Comparison of ENCODE assay signal across 13 cellular contexts in the genomic region with DNA sequence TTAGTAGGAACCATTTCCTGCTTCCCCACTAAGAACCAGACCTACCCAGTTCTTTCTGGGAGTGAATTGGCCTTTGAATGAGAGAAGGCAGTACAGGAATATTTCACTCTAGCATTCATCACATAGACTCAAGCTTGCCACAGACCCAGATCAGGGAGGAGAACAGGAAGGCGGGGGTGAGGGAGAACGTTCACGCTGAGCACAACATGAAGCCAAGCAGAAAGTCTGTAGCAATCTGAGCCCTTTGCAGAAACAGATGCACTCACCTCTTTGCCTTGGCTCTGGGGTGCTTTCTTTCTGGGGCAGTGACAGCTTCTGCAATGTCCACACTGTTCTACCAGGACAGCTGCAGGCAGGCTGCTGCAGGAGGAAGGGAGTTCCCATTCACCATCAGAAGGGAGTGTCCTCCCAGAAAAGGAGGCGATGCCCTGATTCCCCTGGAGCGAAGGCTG. TPM values are rescaled to one million over a fixed set of nuclear protein-coding genes. Genes with fewer than 3 reads are reported as not detected.
DNase-seq lines count a peak whose midpoint lies in the region; ATAC-seq, FAIRE-seq and TF ChIP-seq lines count a peak whose summit lies in the region.
"Had no signal": no experiment of that assay in that cellular context is flagged by ENCODE, and none has a peak within 500 bp of the region (broad histone marks: within the 10 kb centered on the region; RNA-seq: fewer than 3 reads in every experiment).

No MANE protein-coding gene starts in this region.

- intact Hi-C loops in pancreas (cut with DNase I): loop anchor here in 2 of 3 donors (5.0 kb wide), 2 partner anchors 40 to 45 kb away; no protein-coding TSS in a partner anchor

- TF ChIP-seq CTCF in fibroblast of mammary gland (conservative IDR thresholded peaks at IDR 0.05; ENCODE audit: control insufficient read depth, insufficient read depth, low read depth, low read length) (no peak), pancreas (IDR thresholded peaks at IDR 0.05) (no peak)

- peak; percentile 15 for DNase-seq in AG08395 (ENCODE audit: low spot score)
- DNase-seq in fibroblast of mammary gland (ENCODE audit: low read depth): peak; percentile 82
- no peak for DNase-seq in pancreas
- no peak for DNase-seq in HK-2 (ENCODE audit: unreplicated experiment)
- DNase-seq in DMS79 (lab: John Stamatoyannopoulos, UW): no peak
- DNase-seq: NCI-H446; stimulated activated CD4-positive, alpha-beta T cell treated with anti-CD3 and anti-CD28 coated beads, Interleukin-2, amount 100 ng/mL, for 24 hours; T-cell had no signal

- no peaks in the 10 kb centered on the region for H3K36me3 ChIP-seq in pancreas

- peak in 3 of 4 donors; percentile 26 to 33 (median 28) for ATAC-seq in pancreas
- no peak for ATAC-seq in HG02623 (IDR thresholded peaks at IDR 0.05; ENCODE audit: unreplicated experiment)
- no peak for ATAC-seq in GM18870 (IDR thresholded peaks at IDR 0.05; ENCODE audit: unreplicated experiment)
- ATAC-seq: GM12878, T-cell had no signal

- H3K27me3 ChIP-seq in pancreas: no peaks in the 10 kb centered on the region

- no peak overlapping the region for H3K27ac ChIP-seq in pancreas
- H3K27ac ChIP-seq: HL-60 had no signal

- no peaks in the 10 kb centered on the region for H3K9me3 ChIP-seq in pancreas

- 78 to 83% methylated on average over 5 of the region's 5 CpGs for WGBS in pancreas, 2 donors

- no peak for FAIRE-seq in pancreas (lab: Jason Lieb, UNC)
- FAIRE-seq: GM12878 had no signal

- H3K4me1 ChIP-seq in pancreas: peaks cover 0 to 8% (median 0%) of the 10 kb centered on the region in 3 donors

- no peak overlapping the region for H3K4me3 ChIP-seq in fibroblast of mammary gland (ENCODE audit: control insufficient read depth, low read depth, low read length)
- no peak overlapping the region for H3K4me3 ChIP-seq in pancreas
- H3K4me3 ChIP-seq: GM12878 had no signal

TF ChIP-seq in PFSK-1, 5 proteins besides CTCF, POLR2A, EP300 and RAD21:
- TF ChIP-seq TAF1 (IDR thresholded peaks at IDR 0.05; ENCODE audit: borderline replicate concordance, insufficient read depth, low read length) (peak; percentile 59; the same call in 1 of the 2 replicates), SIN3A (IDR thresholded peaks at IDR 0.05; ENCODE audit: borderline replicate concordance, insufficient read depth, low read length) (0 out of 2 replicates have a peak, but pooled peaks have one; percentile 72), FOXP2 (optimal IDR thresholded peaks at IDR 0.05; ENCODE audit: borderline replicate concordance, extremely low read depth, extremely low read length, insufficient read depth) (no peak)

RNA-seq across cellular contexts. Expression of a gene that starts 11.5 kb away (rescaled TPM):
- 1.3 TPM for polyA plus RNA-seq in PFSK-1 (2012; ENCODE audit: insufficient read length, low read depth)
- total RNA-seq in pancreas: under 1 TPM; 0.03 to 0.90 (median 0.24) TPM
- under 1 TPM; 0.42 to 0.73 TPM for polyA plus RNA-seq in pancreas
- total RNA-seq: GM12878, T-cell had no signal
- polyA plus RNA-seq: GM12878 had no signal

Comparison
In these comparisons a context has a peak if more than half of its experiments do, and no peak if none do; other contexts are left out.
1. DNase-seq: peak in AG08395 (single experiment) and fibroblast of mammary gland (single experiment); none in pancreas (0 of 6), HK-2 (single experiment) and DMS79 (single experiment).
2. ATAC-seq: peak in pancreas (3 of 4); none in HG02623 (single experiment) and GM18870 (single experiment).